Comparison of ENCODE assay signal across 19 cellular contexts in genomic region chr3:46085421-46086082, GRCh38. TPM values are rescaled to one million over a fixed set of nuclear protein-coding genes. Genes with fewer than 3 reads are reported as not detected.
"Had no signal": no experiment of that assay in that cellular context is flagged by ENCODE, and none has a peak within 500 bp of the region (broad histone marks: within the 10 kb centered on the region; RNA-seq: fewer than 3 reads in every experiment).

No MANE protein-coding gene starts in this region.

- H3K27me3 ChIP-seq: cardiac muscle cell, heart right ventricle, pancreas had no signal

- H3K36me3 Mint-ChIP-seq: activated naive CD4-positive, alpha-beta T cell treated with anti-CD3 and anti-CD28 coated beads, Interleukin-2, amount 10 ng/mL, durations not matched to agents 7 days and 5 days; immature natural killer cell; naive B cell; stimulated activated naive B cell treated with anti-CD40 and anti-IgM and Interleukin-4, amounts not matched to agents 10 μg/mL and 1 μg/mL and 100 μg/mL, for 72 hours had no signal

- H3K27ac Mint-ChIP-seq: activated CD4-positive, alpha-beta T cell treated with anti-CD3 and anti-CD28 coated beads for 36 hours; activated naive CD4-positive, alpha-beta T cell treated with anti-CD3 and anti-CD28 coated beads, Interleukin-2, amount 10 ng/mL, durations not matched to agents 7 days and 5 days; stimulated activated naive B cell treated with anti-CD40 and anti-IgM and Interleukin-4, amounts not matched to agents 10 μg/mL and 1 μg/mL and 100 μg/mL, for 72 hours; T-helper 2 cell treated with Interferon-gamma antibody and Interleukin-4, amounts not matched to agents 5 μg/mL and 100 μg/mL, for 36 hours had no signal

- H3K4me1 ChIP-seq: pancreas had no signal

- H3K4me3 Mint-ChIP-seq: activated CD4-positive, alpha-beta T cell treated with anti-CD3 and anti-CD28 coated beads for 36 hours; activated naive CD4-positive, alpha-beta T cell treated with anti-CD3 and anti-CD28 coated beads, Interleukin-2, amount 10 ng/mL, durations not matched to agents 7 days and 5 days; immature natural killer cell; naive B cell; stimulated activated naive B cell treated with anti-CD40 and anti-IgM and Interleukin-4, amounts not matched to agents 10 μg/mL and 1 μg/mL and 100 μg/mL, for 72 hours; T-helper 2 cell treated with Interferon-gamma antibody and Interleukin-4, amounts not matched to agents 5 μg/mL and 100 μg/mL, for 36 hours had no signal

- H3K36me3 ChIP-seq: cardiac muscle cell, heart right ventricle, pancreas, thoracic aorta had no signal

- H3K4me3 ChIP-seq: cardiac muscle cell, heart right ventricle, pancreas, thoracic aorta had no signal

- ATAC-seq: activated CD4-positive, alpha-beta T cell treated with anti-CD3 and anti-CD28 coated beads for 36 hours; heart right ventricle; left ventricle myocardium superior; pancreas; sciatic nerve; stimulated activated naive B cell treated with anti-CD40 and anti-IgM and Interleukin-4, amounts not matched to agents 10 μg/mL and 1 μg/mL and 100 μg/mL, for 72 hours had no signal

- H3K9me3 Mint-ChIP-seq: activated naive CD4-positive, alpha-beta T cell treated with anti-CD3 and anti-CD28 coated beads, Interleukin-2, amount 10 ng/mL, durations not matched to agents 7 days and 5 days; immature natural killer cell; naive B cell; stimulated activated naive B cell treated with anti-CD40 and anti-IgM and Interleukin-4, amounts not matched to agents 10 μg/mL and 1 μg/mL and 100 μg/mL, for 72 hours; T-helper 2 cell treated with Interferon-gamma antibody and Interleukin-4, amounts not matched to agents 5 μg/mL and 100 μg/mL, for 36 hours had no signal

- H3K9me3 ChIP-seq: heart right ventricle, pancreas, thoracic aorta had no signal

- DNase-seq: activated CD4-positive, alpha-beta T cell treated with anti-CD3 and anti-CD28 coated beads for 36 hours; activated CD4-positive, alpha-beta T cell treated with anti-CD3 and anti-CD28 coated beads, Interleukin-2, amount 50 U/mL, for 48 hours; activated effector memory CD4-positive, alpha-beta T cell treated with Interleukin-2 at 50 U/mL for 16 hours; activated naive CD4-positive, alpha-beta T cell treated with anti-CD3 and anti-CD28 coated beads, Interleukin-2, amount 10 ng/mL, durations not matched to agents 7 days and 5 days; activated T-cell treated with anti-CD3 and anti-CD28 coated beads, Interleukin-2, amount 50 U/mL, for 48 hours; heart right ventricle; immature natural killer cell; kidney glomerular epithelial cell; left ventricle myocardium superior; naive B cell; pancreas; stimulated activated naive B cell treated with anti-CD40 and anti-IgM and Interleukin-4, amounts not matched to agents 10 μg/mL and 1 μg/mL and 100 μg/mL, for 72 hours had no signal

- H3K27me3 Mint-ChIP-seq: naive B cell had no signal

- H3K27ac ChIP-seq: cardiac muscle cell, epithelial cell of prostate, pancreas, thoracic aorta had no signal

RNA-seq across cellular contexts. Expression of gene XCR1, which starts 58.3 kb away (rescaled TPM):
- total RNA-seq: activated CD4-positive, alpha-beta T cell treated with anti-CD3 and anti-CD28 coated beads for 36 hours; cardiac muscle cell; chondrocyte; dermis microvascular lymphatic vessel endothelial cell; left ventricle myocardium superior; thoracic aorta had no signal
- polyA plus RNA-seq: cardiac muscle cell, pancreas had no signal
